9 cellular contexts compared by ENCODE assay signal in genomic region chr21:14877581-14878228, GRCh38.
DNase-seq lines count a peak whose midpoint lies in the region; ATAC-seq and TF ChIP-seq lines count a peak whose summit lies in the region.
"Had no signal": no experiment of that assay in that cellular context is flagged by ENCODE, and none has a peak within 500 bp of the region (broad histone marks: within the 10 kb centered on the region; RNA-seq: fewer than 3 reads in every experiment).

No MANE protein-coding gene starts in this region.

- peaks cover 3 to 33% (median 30%) of the 10 kb centered on the region in 4 donors for H3K4me1 ChIP-seq in esophagus muscularis mucosa

- H3K4me1 Mint-ChIP-seq in progenitor cell of endocrine pancreas (ENCODE audit: low read depth), result peaks cover 51% of the 10 kb centered on the region
- H3K4me1 Mint-ChIP-seq in naive thymus-derived CD8-positive, alpha-beta T cell, result peaks cover 0 to 34% (median 3%) of the 10 kb centered on the region in 4 donors

- H3K4me3 ChIP-seq in brain microvascular endothelial cell (ENCODE audit: low read depth, low read length) (no peak overlapping the region), esophagus muscularis mucosa (no peak overlapping the region)

- H3K27ac ChIP-seq in brain microvascular endothelial cell (peak overlapping the region; percentile 66), esophagus muscularis mucosa (replicated peaks in 1 of 4) (peak overlapping the region in 1 of 4 donors; percentile 16)

- peak overlapping the region; percentile 83 for H3K27ac Mint-ChIP-seq in progenitor cell of endocrine pancreas
- peak overlapping the region in 1 of 10 donors; percentile 56 for H3K27ac Mint-ChIP-seq in naive thymus-derived CD8-positive, alpha-beta T cell

- intact Hi-C loops in esophagus muscularis mucosa (cut with DNase I), result no loop called here

- peaks cover 9% of the 10 kb centered on the region for H3K9me3 Mint-ChIP-seq in progenitor cell of endocrine pancreas (ENCODE audit: low read depth)
- H3K9me3 Mint-ChIP-seq in naive thymus-derived CD8-positive, alpha-beta T cell, result peaks cover 0 to 3% (median 0%) of the 10 kb centered on the region in 9 donors
- H3K9me3 Mint-ChIP-seq: brain had no signal

- no peaks in the 10 kb centered on the region for H3K27me3 Mint-ChIP-seq in progenitor cell of endocrine pancreas
- no peaks in the 10 kb centered on the region for H3K27me3 Mint-ChIP-seq in naive thymus-derived CD8-positive, alpha-beta T cell

- peak; percentile 57 for ATAC-seq in GM18517 (IDR thresholded peaks at IDR 0.05; ENCODE audit: unreplicated experiment)
- peak; percentile 35 for ATAC-seq in HG03108 (IDR thresholded peaks at IDR 0.05; ENCODE audit: unreplicated experiment)
- no peak for ATAC-seq in naive thymus-derived CD8-positive, alpha-beta T cell

- TF ChIP-seq POLR2A in esophagus muscularis mucosa (IDR thresholded peaks at IDR 0.05; ENCODE audit: low read depth), result no peak

- DNase-seq in brain microvascular endothelial cell (peak; percentile 53), progenitor cell of endocrine pancreas (ENCODE audit: low spot score, unreplicated experiment) (no peak), DMS114 treated with DMSO at 0.1 percent for 48 hours (lab: John Stamatoyannopoulos, UW; ENCODE audit: unreplicated experiment) (no peak), epidermal melanocyte (ENCODE audit: insufficient read length, low spot score) (no peak), esophagus muscularis mucosa (ENCODE audit: extremely low spot score) (no peak)
- no peak for DNase-seq in naive thymus-derived CD8-positive, alpha-beta T cell

- 42% methylated on average over 2 of the region's 2 CpGs for WGBS in esophagus muscularis mucosa

- H3K27me3 ChIP-seq in brain microvascular endothelial cell (replicated peaks) (no peaks in the 10 kb centered on the region), esophagus muscularis mucosa (no peaks in the 10 kb centered on the region)

- no peaks in the 10 kb centered on the region for H3K9me3 ChIP-seq in esophagus muscularis mucosa

- in situ Hi-C loops in brain microvascular endothelial cell (cut with HindIII; ENCODE audit: low pct_ligation_motif_present, low sequenced_read_pairs), result no loop called here

- POLR2A ChIA-PET in naive thymus-derived CD8-positive, alpha-beta T cell (lab: Charles Lee), result no interaction called here

- no peak overlapping the region for H3K4me3 Mint-ChIP-seq in progenitor cell of endocrine pancreas (ENCODE audit: low read depth)
- no peak overlapping the region for H3K4me3 Mint-ChIP-seq in naive thymus-derived CD8-positive, alpha-beta T cell
- H3K4me3 Mint-ChIP-seq: brain had no signal

- TF ChIP-seq EP300 in esophagus muscularis mucosa (IDR thresholded peaks at IDR 0.05), result no peak

- no peaks in the 10 kb centered on the region for H3K36me3 Mint-ChIP-seq in progenitor cell of endocrine pancreas (ENCODE audit: insufficient read depth)
- H3K36me3 Mint-ChIP-seq in naive thymus-derived CD8-positive, alpha-beta T cell, result no peaks in the 10 kb centered on the region
- H3K36me3 Mint-ChIP-seq: brain had no signal

- no peaks in the 10 kb centered on the region for H3K36me3 ChIP-seq in brain microvascular endothelial cell (replicated peaks)
- no peaks in the 10 kb centered on the region for H3K36me3 ChIP-seq in esophagus muscularis mucosa

- TF ChIP-seq CTCF in brain microvascular endothelial cell (IDR thresholded peaks at IDR 0.05; ENCODE audit: low read depth, low read length, missing control alignments), result no peak
- TF ChIP-seq CTCF in progenitor cell of endocrine pancreas (IDR thresholded peaks at IDR 0.05; ENCODE audit: unreplicated experiment), result no peak
- no peak for TF ChIP-seq CTCF in esophagus muscularis mucosa (IDR thresholded peaks at IDR 0.05)

Comparison
In these comparisons a context has a peak if more than half of its experiments do, and no peak if none do; other contexts are left out.
1. ATAC-seq: peak in GM18517 (single experiment) and HG03108 (single experiment); none in naive thymus-derived CD8-positive, alpha-beta T cell (0 of 2).